ENCODE assay signal across 12 cellular contexts in genomic region chr11:95256204-95256819, GRCh38. TPM values are rescaled to one million over a fixed set of nuclear protein-coding genes. Genes with fewer than 3 reads are reported as not detected.
DNase-seq lines count a peak whose midpoint lies in the region; ATAC-seq and TF ChIP-seq lines count a peak whose summit lies in the region.
"Had no signal": no experiment of that assay in that cellular context is flagged by ENCODE, and none has a peak within 500 bp of the region (broad histone marks: within the 10 kb centered on the region; RNA-seq: fewer than 3 reads in every experiment).

No MANE protein-coding gene starts in this region.

- H3K4me3 ChIP-seq in heart left ventricle (peak overlapping the region in 1 of 12 donors; percentile 28), right atrium auricular region (no peak overlapping the region), upper lobe of right lung (no peak overlapping the region), MG63 (no peak overlapping the region)
- H3K4me3 ChIP-seq: cardiac muscle cell, sigmoid colon had no signal

- H3K27me3 ChIP-seq in heart left ventricle: no peaks in the 10 kb centered on the region
- H3K27me3 ChIP-seq in right atrium auricular region: no peaks in the 10 kb centered on the region
- H3K27me3 ChIP-seq in upper lobe of right lung: no peaks in the 10 kb centered on the region
- no peaks in the 10 kb centered on the region for H3K27me3 ChIP-seq in MG63
- H3K27me3 ChIP-seq: cardiac muscle cell, sigmoid colon had no signal

- no peaks in the 10 kb centered on the region for H3K9me3 ChIP-seq in heart left ventricle
- no peaks in the 10 kb centered on the region for H3K9me3 ChIP-seq in right atrium auricular region
- no peaks in the 10 kb centered on the region for H3K9me3 ChIP-seq in upper lobe of right lung
- H3K9me3 ChIP-seq in MG63: no peaks in the 10 kb centered on the region
- H3K9me3 ChIP-seq: sigmoid colon had no signal

- DNase-seq in heart left ventricle (no peak), right atrium auricular region (ENCODE audit: low spot score) (no peak), kidney tubule cell (ENCODE audit: low spot score) (peak; percentile 35), upper lobe of right lung (no peak), MG63 (no peak)
- DNase-seq in effector memory CD8-positive, alpha-beta T cell: no peak
- DNase-seq in activated CD4-positive, CD25-positive, alpha-beta regulatory T cell treated with anti-CD3 and anti-CD28 coated beads, Interleukin-2, amount 50 U/mL, for 72 hours: no peak
- DNase-seq: activated CD4-positive, CD25-positive, alpha-beta regulatory T cell; sigmoid colon; stimulated activated naive CD8-positive, alpha-beta T cell treated with anti-CD3 and anti-CD28 coated beads, Interleukin-15, amount 100 ng/mL, for 72 hours had no signal

- peak overlapping the region; percentile 1 for H3K27ac Mint-ChIP-seq in activated naive CD8-positive, alpha-beta T cell
- H3K27ac Mint-ChIP-seq in effector memory CD8-positive, alpha-beta T cell: no peak overlapping the region
- H3K27ac Mint-ChIP-seq: stimulated activated naive CD8-positive, alpha-beta T cell treated with anti-CD3 and anti-CD28 coated beads, Interleukin-15, amount 100 ng/mL, for 72 hours had no signal

- 86 to 90% (median 87%) methylated on average over 9 of the region's 9 CpGs for WGBS in heart left ventricle, 4 donors

- H3K4me3 Mint-ChIP-seq in activated naive CD8-positive, alpha-beta T cell: no peak overlapping the region
- no peak overlapping the region for H3K4me3 Mint-ChIP-seq in effector memory CD8-positive, alpha-beta T cell
- H3K4me3 Mint-ChIP-seq: stimulated activated naive CD8-positive, alpha-beta T cell treated with anti-CD3 and anti-CD28 coated beads, Interleukin-15, amount 100 ng/mL, for 72 hours had no signal

- peaks cover 2% of the 10 kb centered on the region for H3K36me3 Mint-ChIP-seq in activated naive CD8-positive, alpha-beta T cell
- H3K36me3 Mint-ChIP-seq in effector memory CD8-positive, alpha-beta T cell (ENCODE audit: insufficient read depth): peaks cover 3% of the 10 kb centered on the region

- H3K27me3 Mint-ChIP-seq in activated naive CD8-positive, alpha-beta T cell: no peaks in the 10 kb centered on the region
- H3K27me3 Mint-ChIP-seq in effector memory CD8-positive, alpha-beta T cell: no peaks in the 10 kb centered on the region
- H3K27me3 Mint-ChIP-seq: stimulated activated naive CD8-positive, alpha-beta T cell treated with anti-CD3 and anti-CD28 coated beads, Interleukin-15, amount 100 ng/mL, for 72 hours had no signal

- TF ChIP-seq CTCF in heart left ventricle (IDR thresholded peaks at IDR 0.05): no peak
- no peak for TF ChIP-seq CTCF in right atrium auricular region (IDR thresholded peaks at IDR 0.05)
- TF ChIP-seq CTCF in upper lobe of right lung (IDR thresholded peaks at IDR 0.05): no peak

- ATAC-seq in heart left ventricle (peak in 3 of 4 donors; percentile 19 to 43 (median 34)), upper lobe of right lung (peak; percentile 54)
- ATAC-seq in effector memory CD8-positive, alpha-beta T cell (replicated peaks): no peak
- ATAC-seq: stimulated activated naive CD8-positive, alpha-beta T cell treated with anti-CD3 and anti-CD28 coated beads, Interleukin-15, amount 100 ng/mL, for 72 hours had no signal

- H3K27ac ChIP-seq in heart left ventricle (peak overlapping the region in 1 of 12 donors; percentile 84), right atrium auricular region (no peak overlapping the region), upper lobe of right lung (peak overlapping the region; percentile 67)
- H3K27ac ChIP-seq: cardiac muscle cell had no signal

- H3K36me3 ChIP-seq in heart left ventricle (no peaks in the 10 kb centered on the region), right atrium auricular region (no peaks in the 10 kb centered on the region), upper lobe of right lung (no peaks in the 10 kb centered on the region), MG63 (no peaks in the 10 kb centered on the region)
- H3K36me3 ChIP-seq: cardiac muscle cell, sigmoid colon had no signal

- H3K4me1 ChIP-seq in heart left ventricle (peaks cover 0 to 36% (median 11%) of the 10 kb centered on the region in 12 donors), right atrium auricular region (peaks cover 0 to 7% of the 10 kb centered on the region in 2 donors), upper lobe of right lung (peaks cover 29% of the 10 kb centered on the region)

- intact Hi-C loops in heart left ventricle (cut with DNase I) (no loop called here), upper lobe of right lung (cut with DNase I) (no loop called here)

- H3K4me1 Mint-ChIP-seq in activated naive CD8-positive, alpha-beta T cell (ENCODE audit: low read depth): peaks cover 43% of the 10 kb centered on the region
- peaks cover 8 to 10% of the 10 kb centered on the region in 2 donors for H3K4me1 Mint-ChIP-seq in effector memory CD8-positive, alpha-beta T cell (ENCODE audit: low read depth in 2 of 2)

- no peaks in the 10 kb centered on the region for H3K9me3 Mint-ChIP-seq in activated naive CD8-positive, alpha-beta T cell (ENCODE audit: low read depth)
- no peaks in the 10 kb centered on the region for H3K9me3 Mint-ChIP-seq in effector memory CD8-positive, alpha-beta T cell
- H3K9me3 Mint-ChIP-seq: stimulated activated naive CD8-positive, alpha-beta T cell treated with anti-CD3 and anti-CD28 coated beads, Interleukin-15, amount 100 ng/mL, for 72 hours had no signal

- no peak for TF ChIP-seq POLR2A in heart left ventricle (IDR thresholded peaks at IDR 0.05)

RNA-seq across cellular contexts. Expression of gene SESN3, which starts 25.3 kb away (rescaled TPM):
- 10 to 100 TPM in 4 of 9 donors, 1 to 10 TPM in 5; 3.1 to 26.5 (median 5.8) TPM for total RNA-seq in heart left ventricle
- polyA plus RNA-seq in heart left ventricle: 1 to 10 TPM; 1.0 to 1.2 TPM
- total RNA-seq in right atrium auricular region: 10 to 100 TPM in 1 of 2 donors, 1 to 10 TPM in 1; 9.9 to 13.3 TPM
- 43.5 TPM for total RNA-seq in upper lobe of right lung
- total RNA-seq in MG63 (2014; rRNA removed; shearing (Covaris generic); ENCODE audit: low replicate concordance): 0.69 and 0.79 TPM in 2 replicates
